ENCODE assay signal across 21 cellular contexts in the genomic region with DNA sequence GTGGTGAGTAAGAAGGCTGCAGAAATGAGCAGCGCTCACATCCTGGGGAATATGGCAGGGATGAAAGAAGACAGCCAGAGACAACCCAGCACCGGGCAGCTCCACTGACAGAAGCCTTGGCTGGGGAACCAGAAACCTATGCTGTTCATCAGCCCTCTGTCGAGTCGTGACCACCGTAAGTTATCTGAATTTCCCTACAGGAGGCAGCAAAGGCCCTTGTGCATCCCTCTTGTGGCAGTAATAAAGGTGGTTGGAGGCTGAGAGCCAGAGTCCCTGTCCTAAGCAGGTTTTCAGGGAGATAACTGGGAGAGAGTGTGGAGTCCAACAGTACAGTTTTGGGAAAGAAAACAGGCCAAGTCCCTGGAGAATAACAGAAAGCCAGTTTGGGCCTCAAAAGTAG.
A peak's percentile ranks its signal among the peaks of the same experiment; 100 is the strongest.
DNase-seq lines count a peak whose midpoint lies in the region; ATAC-seq and TF ChIP-seq lines count a peak whose summit lies in the region.
"Had no signal": no experiment of that assay in that cellular context is flagged by ENCODE, and none has a peak within 500 bp of the region (broad histone marks: within the 10 kb centered on the region; RNA-seq: fewer than 3 reads in every experiment).

No MANE protein-coding gene starts in this region.

- ATAC-seq in WTC11, result peak; percentile 95
- ATAC-seq in GM19023 (IDR thresholded peaks at IDR 0.05; ENCODE audit: unreplicated experiment), result no peak
- no peak for ATAC-seq in aorta (ENCODE audit: low FRiP score)
- ATAC-seq: GM12878, right cardiac atrium had no signal

- peak; percentile 3 for DNase-seq in Daoy (ENCODE audit: low read depth)
- DNase-seq in HuH-7 (ENCODE audit: low spot score), result peak; percentile 1
- DNase-seq in WTC11 (ENCODE audit: low spot score), result peak; percentile 28
- peak; percentile 58 for DNase-seq in islet precursor cell
- no peak for DNase-seq in NCI-H446 treated with DMSO at 0.1 percent for 48 hours (lab: John Stamatoyannopoulos, UW)
- no peak for DNase-seq in NCI-H2081 treated with DMSO at 0.1 percent for 48 hours (lab: John Stamatoyannopoulos, UW)
- no peak for DNase-seq in aorta
- DNase-seq: activated CD4-positive, alpha-beta memory T cell treated with anti-CD3 and anti-CD28 coated beads for 36 hours; activated gamma-delta T cell; activated T-cell treated with anti-CD3 and anti-CD28 coated beads for 4 hours; dermis blood vessel endothelial cell; kidney; naive B cell; NCI-H1436; NCI-H2171; NCI-H526; right cardiac atrium had no signal

- no peaks in the 10 kb centered on the region for H3K27me3 ChIP-seq in aorta (ENCODE audit: control insufficient read depth in 1 of 2, insufficient read depth in 2 of 2, low read length in 1 of 2)

- H3K4me3 ChIP-seq in aorta (ENCODE audit: low read length in 2 of 2), result no peak overlapping the region
- H3K4me3 ChIP-seq: GM12878 had no signal

- no peak for TF ChIP-seq CTCF in WTC11 (IDR thresholded peaks at IDR 0.05)

- CTCF ChIA-PET in WTC11 (lab: Charles Lee), result no interaction called here

- no peak overlapping the region for H3K27ac ChIP-seq in aorta (ENCODE audit: low read depth in 1 of 2, low read length in 2 of 2)
- H3K27ac ChIP-seq: C4-2B had no signal

- peaks cover 37% of the 10 kb centered on the region for H3K9me3 Mint-ChIP-seq in WTC11

- 54 to 62% methylated on average over 5 of the region's 5 CpGs for WGBS in aorta, 2 donors

- no peak overlapping the region for H3K4me3 Mint-ChIP-seq in WTC11
- H3K4me3 Mint-ChIP-seq: activated CD4-positive, alpha-beta memory T cell treated with anti-CD3 and anti-CD28 coated beads for 36 hours; naive B cell; T-helper 1 cell treated with Interleukin-12 subunit alpha and Interleukin-12 subunit beta and Interleukin-4 antibody, amounts not matched to agents 30 μg/mL and 1 μg/mL, for 36 hours had no signal

- peaks cover 11% of the 10 kb centered on the region for H3K9me3 ChIP-seq in aorta (ENCODE audit: control insufficient read depth, low read length)

- H3K27me3 Mint-ChIP-seq in WTC11 (ENCODE audit: low read depth), result no peaks in the 10 kb centered on the region
- H3K27me3 Mint-ChIP-seq: activated CD4-positive, alpha-beta memory T cell treated with anti-CD3 and anti-CD28 coated beads for 36 hours had no signal

- no peaks in the 10 kb centered on the region for H3K4me1 ChIP-seq in aorta (ENCODE audit: control insufficient read depth in 1 of 2, insufficient read depth in 2 of 2, low read length in 2 of 2)

- intact Hi-C loops in aorta (cut with DNase I), result no loop called here

- H3K36me3 Mint-ChIP-seq in WTC11, result peaks cover 16% of the 10 kb centered on the region
- H3K36me3 Mint-ChIP-seq: activated CD4-positive, alpha-beta memory T cell treated with anti-CD3 and anti-CD28 coated beads for 36 hours had no signal

- no peak overlapping the region for H3K27ac Mint-ChIP-seq in WTC11
- H3K27ac Mint-ChIP-seq: activated CD4-positive, alpha-beta memory T cell treated with anti-CD3 and anti-CD28 coated beads for 36 hours; T-helper 1 cell treated with Interleukin-12 subunit alpha and Interleukin-12 subunit beta and Interleukin-4 antibody, amounts not matched to agents 30 μg/mL and 1 μg/mL, for 36 hours had no signal

- POLR2A ChIA-PET in WTC11 (lab: Charles Lee), result no interaction called here

- H3K36me3 ChIP-seq in aorta (ENCODE audit: control insufficient read depth in 1 of 2, insufficient read depth in 2 of 2, low read length in 1 of 2), result no peaks in the 10 kb centered on the region

- peaks cover 15% of the 10 kb centered on the region for H3K4me1 Mint-ChIP-seq in WTC11
- H3K4me1 Mint-ChIP-seq: naive B cell had no signal

TF ChIP-seq in WTC11, 78 proteins besides CTCF, POLR2A, EP300 and RAD21:
- TF ChIP-seq TP53 (CRISPR knock-in tag; IDR thresholded peaks at IDR 0.05) (no peak), ATF1 (CRISPR knock-in tag; IDR thresholded peaks at IDR 0.05) (no peak), ZNF671 (CRISPR knock-in tag; IDR thresholded peaks at IDR 0.05) (no peak), ZNF121 (CRISPR knock-in tag; IDR thresholded peaks at IDR 0.05) (no peak), PRRX2 (CRISPR knock-in tag; IDR thresholded peaks at IDR 0.05) (no peak), ZNF317 (CRISPR knock-in tag; IDR thresholded peaks at IDR 0.05; ENCODE audit: borderline replicate concordance, low read depth) (no peak)
- TF ChIP-seq, protein P1, sequence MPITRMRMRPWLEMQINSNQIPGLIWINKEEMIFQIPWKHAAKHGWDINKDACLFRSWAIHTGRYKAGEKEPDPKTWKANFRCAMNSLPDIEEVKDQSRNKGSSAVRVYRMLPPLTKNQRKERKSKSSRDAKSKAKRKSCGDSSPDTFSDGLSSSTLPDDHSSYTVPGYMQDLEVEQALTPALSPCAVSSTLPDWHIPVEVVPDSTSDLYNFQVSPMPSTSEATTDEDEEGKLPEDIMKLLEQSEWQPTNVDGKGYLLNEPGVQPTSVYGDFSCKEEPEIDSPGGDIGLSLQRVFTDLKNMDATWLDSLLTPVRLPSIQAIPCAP (CRISPR knock-in tag; IDR thresholded peaks at IDR 0.05), result no peak
- TF ChIP-seq, protein P2, sequence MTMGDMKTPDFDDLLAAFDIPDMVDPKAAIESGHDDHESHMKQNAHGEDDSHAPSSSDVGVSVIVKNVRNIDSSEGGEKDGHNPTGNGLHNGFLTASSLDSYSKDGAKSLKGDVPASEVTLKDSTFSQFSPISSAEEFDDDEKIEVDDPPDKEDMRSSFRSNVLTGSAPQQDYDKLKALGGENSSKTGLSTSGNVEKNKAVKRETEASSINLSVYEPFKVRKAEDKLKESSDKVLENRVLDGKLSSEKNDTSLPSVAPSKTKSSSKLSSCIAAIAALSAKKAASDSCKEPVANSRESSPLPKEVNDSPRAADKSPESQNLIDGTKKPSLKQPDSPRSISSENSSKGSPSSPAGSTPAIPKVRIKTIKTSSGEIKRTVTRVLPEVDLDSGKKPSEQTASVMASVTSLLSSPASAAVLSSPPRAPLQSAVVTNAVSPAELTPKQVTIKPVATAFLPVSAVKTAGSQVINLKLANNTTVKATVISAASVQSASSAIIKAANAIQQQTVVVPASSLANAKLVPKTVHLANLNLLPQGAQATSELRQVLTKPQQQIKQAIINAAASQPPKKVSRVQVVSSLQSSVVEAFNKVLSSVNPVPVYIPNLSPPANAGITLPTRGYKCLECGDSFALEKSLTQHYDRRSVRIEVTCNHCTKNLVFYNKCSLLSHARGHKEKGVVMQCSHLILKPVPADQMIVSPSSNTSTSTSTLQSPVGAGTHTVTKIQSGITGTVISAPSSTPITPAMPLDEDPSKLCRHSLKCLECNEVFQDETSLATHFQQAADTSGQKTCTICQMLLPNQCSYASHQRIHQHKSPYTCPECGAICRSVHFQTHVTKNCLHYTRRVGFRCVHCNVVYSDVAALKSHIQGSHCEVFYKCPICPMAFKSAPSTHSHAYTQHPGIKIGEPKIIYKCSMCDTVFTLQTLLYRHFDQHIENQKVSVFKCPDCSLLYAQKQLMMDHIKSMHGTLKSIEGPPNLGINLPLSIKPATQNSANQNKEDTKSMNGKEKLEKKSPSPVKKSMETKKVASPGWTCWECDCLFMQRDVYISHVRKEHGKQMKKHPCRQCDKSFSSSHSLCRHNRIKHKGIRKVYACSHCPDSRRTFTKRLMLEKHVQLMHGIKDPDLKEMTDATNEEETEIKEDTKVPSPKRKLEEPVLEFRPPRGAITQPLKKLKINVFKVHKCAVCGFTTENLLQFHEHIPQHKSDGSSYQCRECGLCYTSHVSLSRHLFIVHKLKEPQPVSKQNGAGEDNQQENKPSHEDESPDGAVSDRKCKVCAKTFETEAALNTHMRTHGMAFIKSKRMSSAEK (CRISPR knock-in tag; IDR thresholded peaks at IDR 0.05; ENCODE audit: borderline replicate concordance), result no peak
- TF ChIP-seq, protein P3, sequence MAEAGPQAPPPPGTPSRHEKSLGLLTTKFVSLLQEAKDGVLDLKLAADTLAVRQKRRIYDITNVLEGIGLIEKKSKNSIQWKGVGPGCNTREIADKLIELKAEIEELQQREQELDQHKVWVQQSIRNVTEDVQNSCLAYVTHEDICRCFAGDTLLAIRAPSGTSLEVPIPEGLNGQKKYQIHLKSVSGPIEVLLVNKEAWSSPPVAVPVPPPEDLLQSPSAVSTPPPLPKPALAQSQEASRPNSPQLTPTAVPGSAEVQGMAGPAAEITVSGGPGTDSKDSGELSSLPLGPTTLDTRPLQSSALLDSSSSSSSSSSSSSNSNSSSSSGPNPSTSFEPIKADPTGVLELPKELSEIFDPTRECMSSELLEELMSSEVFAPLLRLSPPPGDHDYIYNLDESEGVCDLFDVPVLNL (CRISPR knock-in tag; IDR thresholded peaks at IDR 0.05; ENCODE audit: borderline replicate concordance, low read depth), result no peak
- TF ChIP-seq, protein P4, sequence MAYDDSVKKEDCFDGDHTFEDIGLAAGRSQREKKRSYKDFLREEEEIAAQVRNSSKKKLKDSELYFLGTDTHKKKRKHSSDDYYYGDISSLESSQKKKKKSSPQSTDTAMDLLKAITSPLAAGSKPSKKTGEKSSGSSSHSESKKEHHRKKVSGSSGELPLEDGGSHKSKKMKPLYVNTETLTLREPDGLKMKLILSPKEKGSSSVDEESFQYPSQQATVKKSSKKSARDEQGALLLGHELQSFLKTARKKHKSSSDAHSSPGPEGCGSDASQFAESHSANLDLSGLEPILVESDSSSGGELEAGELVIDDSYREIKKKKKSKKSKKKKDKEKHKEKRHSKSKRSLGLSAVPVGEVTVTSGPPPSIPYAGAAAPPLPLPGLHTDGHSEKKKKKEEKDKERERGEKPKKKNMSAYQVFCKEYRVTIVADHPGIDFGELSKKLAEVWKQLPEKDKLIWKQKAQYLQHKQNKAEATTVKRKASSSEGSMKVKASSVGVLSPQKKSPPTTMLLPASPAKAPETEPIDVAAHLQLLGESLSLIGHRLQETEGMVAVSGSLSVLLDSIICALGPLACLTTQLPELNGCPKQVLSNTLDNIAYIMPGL (CRISPR knock-in tag; IDR thresholded peaks at IDR 0.05), result no peak

Comparison
In these comparisons a context has a peak if more than half of its experiments do, and no peak if none do; other contexts are left out.
1. DNase-seq: peak in Daoy (single experiment), HuH-7 (single experiment), WTC11 (single experiment) and islet precursor cell (single experiment); none in NCI-H446 treated with DMSO at 0.1 percent for 48 hours (single experiment), NCI-H2081 treated with DMSO at 0.1 percent for 48 hours (single experiment) and aorta (0 of 2).